In the genomic region with DNA sequence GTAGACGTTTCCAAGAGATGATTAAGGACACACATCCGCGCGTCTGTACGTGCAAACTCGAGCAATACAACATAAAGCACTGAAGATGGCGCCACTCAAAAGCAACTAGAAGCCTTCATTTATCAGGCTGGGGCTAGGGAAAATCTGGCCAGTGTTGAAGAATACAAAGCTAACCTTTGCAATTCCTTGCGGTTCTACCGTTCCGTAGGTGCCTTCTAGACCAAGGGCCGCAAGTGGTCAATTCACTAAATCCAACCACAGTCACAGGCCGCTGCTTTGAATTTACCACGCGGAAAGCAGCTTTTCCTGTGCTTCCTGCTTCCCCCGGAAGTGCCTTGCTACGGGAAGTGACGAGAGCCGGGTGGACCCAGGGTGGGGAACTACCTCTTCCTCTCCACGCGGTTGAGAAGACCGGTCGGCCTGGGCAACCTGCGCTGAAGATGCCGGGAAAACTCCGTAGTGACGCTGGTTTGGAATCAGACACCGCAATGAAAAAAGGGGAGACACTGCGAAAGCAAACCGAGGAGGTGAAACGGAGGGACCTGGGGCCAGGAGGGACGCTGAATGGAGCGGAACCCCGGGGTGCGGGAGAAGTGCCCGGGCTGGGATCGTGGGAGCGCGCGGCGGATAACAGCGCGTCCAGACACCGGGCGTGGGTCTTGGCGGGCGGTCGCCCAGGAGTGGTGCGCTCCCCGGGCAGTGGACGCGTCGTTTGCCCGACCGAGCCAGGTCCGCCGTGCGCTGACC, we compare ENCODE assay signal across 8 cellular contexts. TPM values are rescaled to one million over a fixed set of nuclear protein-coding genes. Genes with fewer than 3 reads are reported as not detected.
DNase-seq lines count a peak whose midpoint lies in the region; ATAC-seq and TF ChIP-seq lines count a peak whose summit lies in the region.

A gene (plus strand): TSS at position 385 of the 747 bp plus-strand sequence. CDS start 56 bp downstream, at position 441.

- H3K9me3 ChIP-seq in right atrium auricular region (no peaks in the 10 kb centered on the region), uterus (no peaks in the 10 kb centered on the region)

- H3K4me3 Mint-ChIP-seq in T-helper 1 cell treated with Interleukin-12 subunit alpha and Interleukin-12 subunit beta and Interleukin-4 antibody, amounts not matched to agents 30 μg/mL and 1 μg/mL, for 36 hours: peak within 1 kb of the TSS; percentile 99

- ATAC-seq in HG02885 (IDR thresholded peaks at IDR 0.05; ENCODE audit: poor library complexity, unreplicated experiment): peak; percentile 90

- H3K9me3 Mint-ChIP-seq in T-helper 1 cell treated with Interleukin-12 subunit alpha and Interleukin-12 subunit beta and Interleukin-4 antibody, amounts not matched to agents 30 μg/mL and 1 μg/mL, for 36 hours: no peaks in the 10 kb centered on the region

- TF ChIP-seq CTCF in right atrium auricular region (IDR thresholded peaks at IDR 0.05) (peak; percentile 33 to 69), uterus (IDR thresholded peaks at IDR 0.05) (peak; percentile 39 to 59 (median 44))

- no peaks in the 10 kb centered on the region for H3K27me3 Mint-ChIP-seq in T-helper 1 cell treated with Interleukin-12 subunit alpha and Interleukin-12 subunit beta and Interleukin-4 antibody, amounts not matched to agents 30 μg/mL and 1 μg/mL, for 36 hours (ENCODE audit: low read depth)

- H3K27me3 ChIP-seq in right atrium auricular region (no peaks in the 10 kb centered on the region), uterus (no peaks in the 10 kb centered on the region)

- H3K27ac ChIP-seq in right atrium auricular region (peak within 1 kb of the TSS; percentile 82), uterus (peak within 1 kb of the TSS; percentile 71 to 79)

- TF ChIP-seq POLR2A in GM15510 (IDR thresholded peaks at IDR 0.05; ENCODE audit: borderline replicate concordance, extremely low read depth, insufficient read length) (peak; percentile 81), uterus (IDR thresholded peaks at IDR 0.05) (peak in 1 of 2 donors; percentile 47)

- H3K36me3 ChIP-seq in right atrium auricular region (peaks cover 13% of the 10 kb centered on the region), uterus (no peaks in the 10 kb centered on the region)

- H3K36me3 Mint-ChIP-seq in T-helper 1 cell treated with Interleukin-12 subunit alpha and Interleukin-12 subunit beta and Interleukin-4 antibody, amounts not matched to agents 30 μg/mL and 1 μg/mL, for 36 hours (ENCODE audit: low read depth): peaks cover 19% of the 10 kb centered on the region

- peaks cover 22% of the 10 kb centered on the region for H3K4me1 Mint-ChIP-seq in T-helper 1 cell treated with Interleukin-12 subunit alpha and Interleukin-12 subunit beta and Interleukin-4 antibody, amounts not matched to agents 30 μg/mL and 1 μg/mL, for 36 hours (ENCODE audit: low read depth)

- H3K4me1 ChIP-seq in right atrium auricular region (peaks cover 0 to 35% of the 10 kb centered on the region in 2 donors), uterus (peaks cover 5 to 6% of the 10 kb centered on the region in 2 donors)

- DNase-seq in NCI-H1694 (lab: John Stamatoyannopoulos, UW) (peak; percentile 85), amygdala (lab: John Stamatoyannopoulos, UW) (peak; percentile 57 to 94 (median 87)), right atrium auricular region (ENCODE audit: low spot score) (peak; percentile 93), pulmonary artery endothelial cell (ENCODE audit: low read depth, low spot score) (peak; percentile 80), uterus (peak; percentile 85 to 86)

- peak within 1 kb of the TSS; percentile 100 for H3K27ac Mint-ChIP-seq in T-helper 1 cell treated with Interleukin-12 subunit alpha and Interleukin-12 subunit beta and Interleukin-4 antibody, amounts not matched to agents 30 μg/mL and 1 μg/mL, for 36 hours

- intact Hi-C loops in uterus (cut with DNase I; ENCODE audit: low total_unique reads): no loop called here

- peak within 1 kb of the TSS; percentile 78 to 86 for H3K4me3 ChIP-seq in right atrium auricular region
- H3K4me3 ChIP-seq in uterus: peak within 1 kb of the TSS; percentile 58 to 99

RNA-seq across cellular contexts. Expression of the gene that starts here (rescaled TPM):
- 10 to 100 TPM; 21.4 to 30.0 TPM for total RNA-seq in right atrium auricular region
- total RNA-seq in pulmonary artery endothelial cell: 152 and 176 TPM in 2 replicates
- 10 to 100 TPM; 24.1 to 52.6 (median 38.1) TPM for total RNA-seq in uterus

Comparison
In these comparisons a context has a peak if more than half of its experiments do, and no peak if none do; other contexts are left out.
1. Peak in every context shown above with its lines: DNase-seq, ATAC-seq, H3K4me3 ChIP-seq and H3K27ac ChIP-seq.